ENCODE assay signal across 21 cellular contexts in the genomic region with DNA sequence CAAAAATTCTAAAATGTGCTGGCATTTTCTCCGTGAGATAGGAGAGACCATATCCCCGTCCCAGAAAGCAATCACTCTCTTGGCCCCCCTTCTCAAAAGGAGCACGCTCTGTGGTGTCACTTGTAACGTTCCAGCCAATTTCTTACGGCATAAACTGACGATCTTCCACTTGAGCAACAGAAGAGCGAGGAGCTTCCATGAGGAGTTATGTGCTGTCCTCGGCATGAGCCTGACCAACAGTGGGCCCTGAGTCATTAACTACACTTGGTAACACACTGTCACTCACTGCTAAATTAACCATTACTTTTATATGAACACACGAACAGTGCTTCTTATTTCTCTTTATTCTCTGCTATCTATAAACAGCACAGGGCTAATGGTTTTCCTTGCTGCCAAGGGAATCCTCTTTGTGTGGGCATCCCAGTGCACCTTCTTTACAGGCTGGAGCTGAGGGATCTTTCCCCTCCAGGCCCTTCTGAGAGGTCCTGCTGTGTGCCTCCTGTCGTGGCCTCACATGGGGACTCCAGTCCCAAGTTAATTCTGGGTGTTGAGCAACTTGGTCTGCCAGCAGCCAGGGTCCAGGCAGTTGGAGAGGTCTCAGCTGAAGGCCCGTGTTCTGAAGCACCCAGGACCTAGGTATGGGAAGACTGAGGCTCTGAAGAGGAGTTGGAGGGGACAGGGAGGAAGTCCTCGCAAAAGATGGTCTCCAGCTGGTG. TPM values are rescaled to one million over a fixed set of nuclear protein-coding genes. Genes with fewer than 3 reads are reported as not detected.
"Had no signal": no experiment of that assay in that cellular context is flagged by ENCODE, and none has a peak within 500 bp of the region (broad histone marks: within the 10 kb centered on the region; RNA-seq: fewer than 3 reads in every experiment).

No MANE protein-coding gene starts in this region.

- H3K9me3 ChIP-seq: body of pancreas, left lung, thyroid gland had no signal

- H3K36me3 ChIP-seq: left lung, spleen, thyroid gland had no signal

- H3K4me1 ChIP-seq: body of pancreas, left lung, spleen had no signal

- H3K4me3 ChIP-seq: body of pancreas, left lung, spleen, thyroid gland had no signal

- H3K27me3 ChIP-seq: body of pancreas, thyroid gland had no signal

- DNase-seq: activated B cell treated with CpG ODN at 0.5 μM for 24 hours; activated CD4-positive, alpha-beta memory T cell treated with anti-CD3 and anti-CD28 coated beads, Interleukin-2, amount 10 ng/mL, durations not matched to agents 7 days and 5 days; activated CD4-positive, alpha-beta T cell treated with anti-CD3 and anti-CD28 coated beads for 4 hours; activated naive CD4-positive, alpha-beta T cell; activated naive CD8-positive, alpha-beta T cell treated with anti-CD3 and anti-CD28 coated beads for 36 hours; activated T-cell treated with anti-CD3 and anti-CD28 coated beads, Interleukin-2, amount 50 U/mL, for 1 hour; amniotic stem cell; body of pancreas; head of caudate nucleus; left lung; mammary epithelial cell; spleen; stimulated activated CD8-positive, alpha-beta memory T cell treated with anti-CD3 and anti-CD28 coated beads, Interleukin-4, amount 100 ng/mL, for 48 hours; stimulated activated naive CD4-positive, alpha-beta T cell; T-cell had no signal

- H3K27ac ChIP-seq: body of pancreas, epithelial cell of prostate, left lung, spleen, thyroid gland had no signal

- ATAC-seq: activated T-helper 17 cell treated with anti-CD3 and anti-CD28 coated beads, Interleukin-2, amount 50 U/mL, for 72 hours; body of pancreas; left lung; T-cell had no signal

RNA-seq across cellular contexts. Expression of gene SLC6A13, which starts 9.4 kb away (rescaled TPM):
- total RNA-seq: activated CD4-positive, alpha-beta memory T cell treated with anti-CD3 and anti-CD28 coated beads, Interleukin-2, amount 10 ng/mL, durations not matched to agents 7 days and 5 days; body of pancreas; osteoblast; ureter had no signal
- polyA plus RNA-seq: mammary epithelial cell had no signal

RNA-seq across cellular contexts. Expression of gene SLC6A12, which starts 39.3 kb away (rescaled TPM):
- total RNA-seq: activated B cell treated with CpG ODN at 0.5 μM for 24 hours; activated CD4-positive, alpha-beta memory T cell treated with anti-CD3 and anti-CD28 coated beads, Interleukin-2, amount 10 ng/mL, durations not matched to agents 7 days and 5 days; activated naive CD8-positive, alpha-beta T cell treated with anti-CD3 and anti-CD28 coated beads for 36 hours; activated T-helper 17 cell treated with anti-CD3 and anti-CD28 coated beads, Interleukin-2, amount 50 U/mL, for 72 hours; osteoblast had no signal
- polyA plus RNA-seq: keratinocyte, mammary epithelial cell had no signal
